8 cellular contexts compared by ENCODE assay signal in genomic region chr20:5000263-5001173, GRCh38. TPM values are rescaled to one million over a fixed set of nuclear protein-coding genes. Genes with fewer than 3 reads are reported as not detected.
A peak's percentile ranks its signal among the peaks of the same experiment; 100 is the strongest.
DNase-seq lines count a peak whose midpoint lies in the region; ATAC-seq and TF ChIP-seq lines count a peak whose summit lies in the region.

No MANE protein-coding gene starts in this region.

- peaks cover 8% of the 10 kb centered on the region for H3K4me1 Mint-ChIP-seq in Calu3 (ENCODE audit: low read depth, unreplicated experiment)
- H3K4me1 Mint-ChIP-seq in activated naive CD8-positive, alpha-beta T cell treated with anti-CD3 and anti-CD28 coated beads, Interleukin-2, amount 50 U/mL, for 24 hours: peaks cover 39% of the 10 kb centered on the region

- peaks cover 14% of the 10 kb centered on the region for H3K4me1 ChIP-seq in HEK293 (ENCODE audit: control insufficient read depth, insufficient read depth, low read length)
- H3K4me1 ChIP-seq in OCI-LY3 (ENCODE audit: low read length): peaks cover 24% of the 10 kb centered on the region
- peaks cover 0 to 31% (median 10%) of the 10 kb centered on the region in 12 donors for H3K4me1 ChIP-seq in heart left ventricle
- H3K4me1 ChIP-seq in parathyroid adenoma: peaks cover 10% of the 10 kb centered on the region

- WGBS in heart left ventricle, 4 donors: 2 to 4% (median 3%) methylated on average over 39 to 53 of the region's 53 CpGs

- POLR2A ChIA-PET in HEK293 (lab: Yijun Ruan, JAX): interaction anchor here (1.0 to 1.1 kb wide), 2 partner anchors 51 to 119 kb away, joined by 3 read pairs; partner anchors contain the start of gene PCNA

- peak overlapping the region; percentile 82 for H3K4me3 Mint-ChIP-seq in Calu3 (ENCODE audit: low read depth, unreplicated experiment)
- H3K4me3 Mint-ChIP-seq in activated naive CD8-positive, alpha-beta T cell treated with anti-CD3 and anti-CD28 coated beads, Interleukin-2, amount 50 U/mL, for 24 hours: peak overlapping the region; percentile 88

- no TSS peak for BruUV-seq in Calu3 (replicated peaks; lab: Mats Ljungman, UMichigan)

- H3K9me3 ChIP-seq in HEK293 (ENCODE audit: control insufficient read depth, insufficient read depth, low read depth, low read length): no peaks in the 10 kb centered on the region
- H3K9me3 ChIP-seq in OCI-LY3 (ENCODE audit: insufficient read depth, low read length): no peaks in the 10 kb centered on the region
- H3K9me3 ChIP-seq in heart left ventricle: no peaks in the 10 kb centered on the region
- no peaks in the 10 kb centered on the region for H3K9me3 ChIP-seq in parathyroid adenoma (ENCODE audit: control insufficient read depth, low read length)

- no peak for TF ChIP-seq POLR2A in heart left ventricle (IDR thresholded peaks at IDR 0.05)

- H3K4me2 ChIP-seq in OCI-LY3 (ENCODE audit: low read length) (peak overlapping the region; percentile 85), parathyroid adenoma (ENCODE audit: low read length) (peak overlapping the region; percentile 97)

- intact Hi-C loops in Calu3 (cut with micrococcal nuclease; ENCODE audit: unreplicated experiment) (no loop called here), heart left ventricle (cut with DNase I) (loop anchor here in 1 of 10 donors (10.0 kb wide), 1 partner anchor 94 kb away; no protein-coding TSS in a partner anchor)

- H3K27me3 ChIP-seq in OCI-LY3 (ENCODE audit: low read depth, low read length) (peaks cover 10% of the 10 kb centered on the region; the same call in 1 of the 2 replicates), heart left ventricle (no peaks in the 10 kb centered on the region), parathyroid adenoma (ENCODE audit: control insufficient read depth, insufficient read depth, low read length) (no peaks in the 10 kb centered on the region)

- peak overlapping the region; percentile 20; the same call in 1 of the 2 replicates for H2AFZ ChIP-seq in OCI-LY3 (ENCODE audit: low read depth, low read length)
- peak overlapping the region; percentile 61 for H2AFZ ChIP-seq in parathyroid adenoma

- CTCF ChIA-PET in Calu3 (lab: Charles Lee) (no interaction called here), HEK293 (lab: Yijun Ruan, JAX) (interaction anchor here (0.6 to 1.5 kb wide), 4 partner anchors 51 to 189 kb away, joined by 3 to 5 read pairs (median 3); no protein-coding TSS in a partner anchor)

- no peak overlapping the region for H3K27ac Mint-ChIP-seq in Calu3 (ENCODE audit: unreplicated experiment)
- peak overlapping the region; percentile 68 for H3K27ac Mint-ChIP-seq in activated naive CD8-positive, alpha-beta T cell treated with anti-CD3 and anti-CD28 coated beads, Interleukin-2, amount 50 U/mL, for 24 hours

- TF ChIP-seq CTCF in Calu3 (IDR thresholded peaks at IDR 0.05; ENCODE audit: unreplicated experiment) (no peak), HEK293 (tag by site-specific recombination; IDR thresholded peaks at IDR 0.05) (no peak), OCI-LY3 (IDR thresholded peaks at IDR 0.05; ENCODE audit: low read depth, low read length) (no peak), heart left ventricle (IDR thresholded peaks at IDR 0.05) (no peak), parathyroid adenoma (IDR thresholded peaks at IDR 0.05) (no peak)

- H3K79me2 ChIP-seq in OCI-LY3 (ENCODE audit: low read length): peaks cover 48% of the 10 kb centered on the region
- H3K79me2 ChIP-seq in parathyroid adenoma: peaks cover 41% of the 10 kb centered on the region

- no peaks in the 10 kb centered on the region for H3K27me3 Mint-ChIP-seq in Calu3 (ENCODE audit: unreplicated experiment)
- peaks cover 2% of the 10 kb centered on the region for H3K27me3 Mint-ChIP-seq in activated naive CD8-positive, alpha-beta T cell treated with anti-CD3 and anti-CD28 coated beads, Interleukin-2, amount 50 U/mL, for 24 hours

- DNase-seq in Calu3 (no peak), heart left ventricle (peak; percentile 41 to 72 (median 51)), cortex of kidney (lab: John Stamatoyannopoulos, UW) (no peak), LoVo (ENCODE audit: low spot score) (no peak)
- DNase-seq in activated naive CD8-positive, alpha-beta T cell treated with anti-CD3 and anti-CD28 coated beads, Interleukin-2, amount 50 U/mL, for 24 hours: peak; percentile 24

- H3K27ac ChIP-seq in HEK293 (ENCODE audit: extremely low read depth, low read depth, low read length) (peak overlapping the region; percentile 73; the same call in 1 of the 2 replicates), OCI-LY3 (ENCODE audit: low read length) (no peak overlapping the region), heart left ventricle (peak overlapping the region in 4 of 12 donors; percentile 31 to 60 (median 47)), parathyroid adenoma (no peak overlapping the region)

- H3K9ac ChIP-seq in OCI-LY3 (ENCODE audit: low read length) (peak overlapping the region; percentile 68), parathyroid adenoma (peak overlapping the region; percentile 77)

- no peaks in the 10 kb centered on the region for H3K9me3 Mint-ChIP-seq in Calu3 (ENCODE audit: low read depth, unreplicated experiment)
- no peaks in the 10 kb centered on the region for H3K9me3 Mint-ChIP-seq in activated naive CD8-positive, alpha-beta T cell treated with anti-CD3 and anti-CD28 coated beads, Interleukin-2, amount 50 U/mL, for 24 hours

- peaks cover 30% of the 10 kb centered on the region for H4K20me1 ChIP-seq in OCI-LY3 (ENCODE audit: insufficient read depth, low read length)

- H3K4me3 ChIP-seq in HEK293 (ENCODE audit: low read depth, low read length) (peak overlapping the region; percentile 72), OCI-LY3 (ENCODE audit: low read length) (peak overlapping the region; percentile 81), heart left ventricle (peak overlapping the region; percentile 69 to 97 (median 92)), parathyroid adenoma (ENCODE audit: low read depth, low read length) (peak overlapping the region; percentile 70)

- no peaks in the 10 kb centered on the region for H3K36me3 ChIP-seq in HEK293 (ENCODE audit: control insufficient read depth in 2 of 2, insufficient read depth in 1 of 2, low read length in 2 of 2)
- H3K36me3 ChIP-seq in OCI-LY3 (replicated peaks; ENCODE audit: low read depth, low read length): no peaks in the 10 kb centered on the region
- H3K36me3 ChIP-seq in heart left ventricle: no peaks in the 10 kb centered on the region
- no peaks in the 10 kb centered on the region for H3K36me3 ChIP-seq in parathyroid adenoma (ENCODE audit: control insufficient read depth, insufficient read depth, low read length)

- peak; percentile 56 for ATAC-seq in activated naive CD8-positive, alpha-beta T cell treated with anti-CD3 and anti-CD28 coated beads, Interleukin-2, amount 50 U/mL, for 24 hours
- ATAC-seq in heart left ventricle: peak in 3 of 4 donors; percentile 63 to 80 (median 67)

- peaks cover 15% of the 10 kb centered on the region for H3K36me3 Mint-ChIP-seq in Calu3 (ENCODE audit: insufficient read depth, unreplicated experiment)
- H3K36me3 Mint-ChIP-seq in activated naive CD8-positive, alpha-beta T cell treated with anti-CD3 and anti-CD28 coated beads, Interleukin-2, amount 50 U/mL, for 24 hours (ENCODE audit: low read depth): peaks cover 6% of the 10 kb centered on the region

TF ChIP-seq in HEK293, 187 proteins besides CTCF, POLR2A, EP300 and RAD21 (continues in another document):
- TF ChIP-seq ZXDB (tag by site-specific recombination; IDR thresholded peaks at IDR 0.05) (peak; percentile 34; the same call in 1 of the 2 replicates), ZNF529 (tag by site-specific recombination; IDR thresholded peaks at IDR 0.05; ENCODE audit: insufficient replicate concordance) (no peak), ZNF184 (tag by site-specific recombination; IDR thresholded peaks at IDR 0.05) (no peak), ZNF114 (tag by site-specific recombination; IDR thresholded peaks at IDR 0.05) (no peak), GLIS2 (tag by site-specific recombination; IDR thresholded peaks at IDR 0.05) (peak; percentile 73; the same call in 1 of the 2 replicates), ZBTB17 (tag by site-specific recombination; IDR thresholded peaks at IDR 0.05) (peak; percentile 86), SP2 (tag by site-specific recombination; IDR thresholded peaks at IDR 0.05) (peak; percentile 10; the same call in 1 of the 2 replicates), ZBTB8A (tag by site-specific recombination; IDR thresholded peaks at IDR 0.05) (peak; percentile 53; the same call in 1 of the 2 replicates), ZFHX2 (tag by site-specific recombination; conservative IDR thresholded peaks at IDR 0.05) (0 out of 2 replicates have a peak, but pooled peaks have one; percentile 6), ZNF366 (tag by site-specific recombination; conservative IDR thresholded peaks at IDR 0.05) (peak; percentile 33; the same call in 1 of the 2 replicates), ZBTB20 (tag by site-specific recombination; IDR thresholded peaks at IDR 0.05) (peak; percentile 48; the same call in 1 of the 2 replicates)
- TF ChIP-seq, protein P1, sequence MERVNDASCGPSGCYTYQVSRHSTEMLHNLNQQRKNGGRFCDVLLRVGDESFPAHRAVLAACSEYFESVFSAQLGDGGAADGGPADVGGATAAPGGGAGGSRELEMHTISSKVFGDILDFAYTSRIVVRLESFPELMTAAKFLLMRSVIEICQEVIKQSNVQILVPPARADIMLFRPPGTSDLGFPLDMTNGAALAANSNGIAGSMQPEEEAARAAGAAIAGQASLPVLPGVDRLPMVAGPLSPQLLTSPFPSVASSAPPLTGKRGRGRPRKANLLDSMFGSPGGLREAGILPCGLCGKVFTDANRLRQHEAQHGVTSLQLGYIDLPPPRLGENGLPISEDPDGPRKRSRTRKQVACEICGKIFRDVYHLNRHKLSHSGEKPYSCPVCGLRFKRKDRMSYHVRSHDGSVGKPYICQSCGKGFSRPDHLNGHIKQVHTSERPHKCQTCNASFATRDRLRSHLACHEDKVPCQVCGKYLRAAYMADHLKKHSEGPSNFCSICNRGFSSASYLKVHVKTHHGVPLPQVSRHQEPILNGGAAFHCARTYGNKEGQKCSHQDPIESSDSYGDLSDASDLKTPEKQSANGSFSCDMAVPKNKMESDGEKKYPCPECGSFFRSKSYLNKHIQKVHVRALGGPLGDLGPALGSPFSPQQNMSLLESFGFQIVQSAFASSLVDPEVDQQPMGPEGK (tag by site-specific recombination; IDR thresholded peaks at IDR 0.05): peak; percentile 76
- TF ChIP-seq, protein P2, sequence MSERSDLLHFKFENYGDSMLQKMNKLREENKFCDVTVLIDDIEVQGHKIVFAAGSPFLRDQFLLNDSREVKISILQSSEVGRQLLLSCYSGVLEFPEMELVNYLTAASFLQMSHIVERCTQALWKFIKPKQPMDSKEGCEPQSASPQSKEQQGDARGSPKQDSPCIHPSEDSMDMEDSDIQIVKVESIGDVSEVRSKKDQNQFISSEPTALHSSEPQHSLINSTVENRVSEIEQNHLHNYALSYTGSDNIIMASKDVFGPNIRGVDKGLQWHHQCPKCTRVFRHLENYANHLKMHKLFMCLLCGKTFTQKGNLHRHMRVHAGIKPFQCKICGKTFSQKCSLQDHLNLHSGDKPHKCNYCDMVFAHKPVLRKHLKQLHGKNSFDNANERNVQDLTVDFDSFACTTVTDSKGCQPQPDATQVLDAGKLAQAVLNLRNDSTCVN (tag by site-specific recombination; optimal IDR thresholded peaks at IDR 0.05): peak; percentile 61

RNA-seq across cellular contexts. Expression of gene SLC23A2, which starts 0.8 kb away (rescaled TPM):
- total RNA-seq in Calu3 (2022) (13.2 and 14.8 TPM in 2 replicates), heart left ventricle (10 to 100 TPM in 2 of 9 donors, 1 to 10 TPM in 7; 5.0 to 18.7 (median 8.4) TPM)
- polyA plus RNA-seq in heart left ventricle: 1 to 10 TPM; 3.0 to 3.3 TPM

Comparison
In these comparisons a context has a peak if more than half of its experiments do, and no peak if none do; other contexts are left out.
1. DNase-seq: peak in activated naive CD8-positive, alpha-beta T cell treated with anti-CD3 and anti-CD28 coated beads, Interleukin-2, amount 50 U/mL, for 24 hours (single experiment) and heart left ventricle (5 of 5); none in Calu3 (single experiment), cortex of kidney (single experiment) and LoVo (single experiment).
2. Peak in every context shown above with its lines, with median percentiles within 50 percentile points of each other: H3K4me3 ChIP-seq.